In the genomic region with DNA sequence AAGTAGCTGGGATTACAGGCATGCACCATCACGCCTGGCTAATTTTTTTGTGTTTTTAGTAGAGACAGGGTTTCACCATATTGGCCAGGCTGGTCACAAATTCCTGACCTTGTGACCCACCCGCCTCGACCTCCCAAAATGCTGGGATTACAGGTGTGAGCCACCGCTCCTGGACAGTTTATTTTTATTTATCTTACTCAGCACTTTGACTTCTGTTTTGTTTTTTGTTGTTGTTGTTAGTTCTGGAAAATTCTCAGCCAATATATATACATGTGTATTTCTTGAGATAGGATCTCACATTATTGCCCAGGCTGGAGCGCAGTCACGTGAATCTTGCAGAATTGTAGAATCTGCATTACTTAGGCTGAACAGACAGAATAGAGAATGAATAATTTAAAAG, we compare ENCODE assay signal across 11 cellular contexts.
"Had no signal": no experiment of that assay in that cellular context is flagged by ENCODE, and none has a peak within 500 bp of the region (broad histone marks: within the 10 kb centered on the region; RNA-seq: fewer than 3 reads in every experiment).

No MANE protein-coding gene starts in this region.

- ATAC-seq: GM23338, HCT116 had no signal

- H3K9me3 ChIP-seq: HAP-1 had no signal

- FAIRE-seq: H1, H54 had no signal

- H3K4me1 ChIP-seq: HAP-1 had no signal

- H2AFZ ChIP-seq: GM23248, GM23338 had no signal

- H3K9ac ChIP-seq: GM23248 had no signal

- DNase-seq: GM23248, GOT3, H7, H9, HCEC 1CT, HFFc6 had no signal

- H3K27ac ChIP-seq: GM23248 had no signal

- H3K36me3 ChIP-seq: HAP-1 had no signal

- H3K4me3 ChIP-seq: GM23248, GM23338, HAP-1 had no signal

- H3K4me2 ChIP-seq: GM23338 had no signal
